ENCODE assay signal across 7 cellular contexts in genomic region chr19:3293560-3293959, GRCh38.
"Had no signal": no experiment of that assay in that cellular context is flagged by ENCODE, and none has a peak within 500 bp of the region (broad histone marks: within the 10 kb centered on the region; RNA-seq: fewer than 3 reads in every experiment).

No MANE protein-coding gene starts in this region.

- H3K4me3 ChIP-seq: GM23338, HAP-1, K562 had no signal

- ATAC-seq: GM23338, HCT116, K562 had no signal

- H3K9me3 ChIP-seq: HAP-1 had no signal

- H3K4me1 ChIP-seq: HAP-1 had no signal

- DNase-seq: IMR-90, KG1 had no signal

- H3K36me3 ChIP-seq: HAP-1 had no signal

- H3K27ac ChIP-seq: HL-60 had no signal
